28 cellular contexts compared by ENCODE assay signal in genomic region chr5:31743678-31744077, GRCh38.
DNase-seq lines count a peak whose midpoint lies in the region; ATAC-seq, FAIRE-seq and TF ChIP-seq lines count a peak whose summit lies in the region.
"Had no signal": no experiment of that assay in that cellular context is flagged by ENCODE, and none has a peak within 500 bp of the region (broad histone marks: within the 10 kb centered on the region; RNA-seq: fewer than 3 reads in every experiment).

No MANE protein-coding gene starts in this region.

- no peaks in the 10 kb centered on the region for H3K23me2 ChIP-seq in H9 (ENCODE audit: insufficient read length, low read depth, low read length, poor library complexity, severe bottlenecking)

- H3K79me1 ChIP-seq in H9 (ENCODE audit: insufficient read depth, low read depth, low read length, poor library complexity, severe bottlenecking), result no peaks in the 10 kb centered on the region

- ATAC-seq in A549 (no peak), K562 (no peak), GM18873 (IDR thresholded peaks at IDR 0.05; ENCODE audit: low FRiP score, unreplicated experiment) (no peak)
- ATAC-seq: CD8-positive, alpha-beta T cell; GM12878 had no signal

- no peak overlapping the region for H3K27ac ChIP-seq in A549
- no peak overlapping the region for H3K27ac ChIP-seq in H9 (ENCODE audit: insufficient read length, low read depth, low read length)
- H3K27ac ChIP-seq in K562 (ENCODE audit: extremely low read depth, low read depth, low read length), result no peak overlapping the region
- H3K27ac ChIP-seq: BLaER1 treated with 17β-estradiol and CSF1 and Interleukin-3, amounts not matched to agents 10 nM and 100 nM; C4-2B had no signal

- peak overlapping the region; percentile 45 for H2BK20ac ChIP-seq in H9 (ENCODE audit: low read depth, low read length, poor library complexity, severe bottlenecking)

- POLR2A ChIA-PET in A549 (lab: Yijun Ruan, JAX) (no interaction called here), K562 (lab: Yijun Ruan, JAX) (no interaction called here)

- H3K27me3 Mint-ChIP-seq in H9 (ENCODE audit: low read depth), result peaks cover 7% of the 10 kb centered on the region

- H3K36me3 Mint-ChIP-seq in H9 (ENCODE audit: insufficient read depth in 1 of 3, low read depth in 3 of 3), result peaks cover 4 to 18% (median 6%) of the 10 kb centered on the region in 3 experiments; a peak in 6 of 7 replicates
- H3K36me3 Mint-ChIP-seq: CD8-positive, alpha-beta T cell had no signal

- H3K56ac ChIP-seq in H9 (ENCODE audit: insufficient read length, low read depth, low read length), result no peak overlapping the region

- DNase-seq in A549 (ENCODE audit: low read depth in 1 of 2, low spot score in 1 of 2) (no peak), H9 (no peak), K562 (ENCODE audit: extremely low read depth in 1 of 4, low spot score in 3 of 4) (no peak), DMS 273 (lab: John Stamatoyannopoulos, UW; ENCODE audit: unreplicated experiment) (no peak), GOT3 (lab: John Stamatoyannopoulos, UW) (no peak)
- DNase-seq: 8988T; AML-193; Caco-2; Calu3; CD4-positive, alpha-beta T cell; CD8-positive, alpha-beta T cell; DMS 273 treated with DMSO at 0.1 percent for 48 hours; DMS153; DMS53; DMS79; DND-41; EL; GDM1 had no signal

- no peak overlapping the region for H3K23ac ChIP-seq in H9 (ENCODE audit: insufficient read length, low read depth, low read length)

- no peak overlapping the region for H3K4ac ChIP-seq in H9 (ENCODE audit: low read depth, low read length)

- H2AK5ac ChIP-seq in H9 (ENCODE audit: insufficient read length, low read length), result no peak overlapping the region

- H2BK120ac ChIP-seq in H9 (ENCODE audit: low read depth, low read length, poor library complexity, severe bottlenecking), result no peak overlapping the region

- TF ChIP-seq EP300 in A549 (IDR thresholded peaks at IDR 0.05), result no peak
- TF ChIP-seq EP300 in K562 (IDR thresholded peaks at IDR 0.05; ENCODE audit: low read length), result no peak

- H3K36me3 ChIP-seq in K562 (ENCODE audit: control insufficient read depth, insufficient read depth, low read length), result no peaks in the 10 kb centered on the region
- H3K36me3 ChIP-seq: BLaER1 treated with 17β-estradiol and CSF1 and Interleukin-3, amounts not matched to agents 10 nM and 100 nM had no signal

- H2BK12ac ChIP-seq in H9 (ENCODE audit: insufficient read length, low read depth, low read length), result no peak overlapping the region

- no peaks in the 10 kb centered on the region for H3K9me1 ChIP-seq in K562 (ENCODE audit: control insufficient read depth, insufficient read depth, low read length)

- in situ Hi-C loops in K562 (cut with MboI), result no loop called here

- H3K4me3 Mint-ChIP-seq in H9, result no peak overlapping the region
- H3K4me3 Mint-ChIP-seq: B cell; CD4-positive, alpha-beta T cell; CD8-positive, alpha-beta T cell had no signal

- no peaks in the 10 kb centered on the region for H4K20me1 ChIP-seq in H9 (ENCODE audit: control insufficient read depth, insufficient read depth, insufficient read length)
- H4K20me1 ChIP-seq in K562 (replicated peaks; ENCODE audit: control insufficient read depth, insufficient read depth, low read length), result no peaks in the 10 kb centered on the region
- H4K20me1 ChIP-seq: BLaER1 treated with 17β-estradiol and CSF1 and Interleukin-3, amounts not matched to agents 10 nM and 100 nM had no signal

- no peak overlapping the region for H2BK5ac ChIP-seq in H9 (ENCODE audit: insufficient read length, low read length)

- no peak overlapping the region for H3K18ac ChIP-seq in H9 (ENCODE audit: insufficient read length, low read depth, low read length)

- no peak overlapping the region for H3T11ph ChIP-seq in H9 (ENCODE audit: low read length)

- H3K79me2 ChIP-seq in H9 (ENCODE audit: insufficient read depth, low read length), result no peaks in the 10 kb centered on the region
- H3K79me2 ChIP-seq in K562 (ENCODE audit: control insufficient read depth, insufficient read depth, low read length), result no peaks in the 10 kb centered on the region

- H4K5ac ChIP-seq in H9 (ENCODE audit: insufficient read length, low read depth, low read length), result no peak overlapping the region

- TF ChIP-seq CTCF in A549 (IDR thresholded peaks at IDR 0.05), result no peak
- no peak for TF ChIP-seq CTCF in H9 (conservative IDR thresholded peaks at IDR 0.05)
- TF ChIP-seq CTCF in K562 (IDR thresholded peaks at IDR 0.05 in 2 of 3, conservative IDR thresholded peaks at IDR 0.05 in 1 of 3; ENCODE audit: insufficient read depth in 2 of 3, low read depth in 1 of 3, low read length in 3 of 3), result no peak

- no peak overlapping the region for H3K4me2 ChIP-seq in A549
- H3K4me2 ChIP-seq in H9 (ENCODE audit: insufficient read depth, insufficient read length, low read length), result no peak overlapping the region
- no peak overlapping the region for H3K4me2 ChIP-seq in K562 (ENCODE audit: insufficient read depth, low read length)
- H3K4me2 ChIP-seq: BLaER1 treated with 17β-estradiol and CSF1 and Interleukin-3, amounts not matched to agents 10 nM and 100 nM had no signal

- 39% methylated on average over 3 of the region's 3 CpGs for WGBS in A549 (ENCODE audit: missing lambda C conversion rate)
- WGBS in H9 (ENCODE audit: extremely low coverage, insufficient read length, low lambda C conversion rate), result no CpG with 5 or more reads among the region's 3 CpGs
- WGBS in K562 (ENCODE audit: insufficient coverage, low coverage, missing lambda C conversion rate), result 0% methylated on average over 3 of the region's 3 CpGs

- no TSS peak for BruUV-seq in K562 (replicated peaks; lab: Mats Ljungman, UMichigan)

- intact Hi-C loops in K562 (cut with micrococcal nuclease), result no loop called here

- H3K27me3 ChIP-seq in H9 (ENCODE audit: insufficient read depth, low read length) (no peaks in the 10 kb centered on the region; the same call in 1 of the 2 replicates), K562 (ENCODE audit: control insufficient read depth in 2 of 2, insufficient read depth in 2 of 2, low read length in 2 of 2) (no peaks in the 10 kb centered on the region; a peak in 1 of 5 replicates)
- H3K27me3 ChIP-seq: BLaER1 treated with 17β-estradiol and CSF1 and Interleukin-3, amounts not matched to agents 10 nM and 100 nM had no signal

- H3K4me1 ChIP-seq in A549 (no peaks in the 10 kb centered on the region), H9 (ENCODE audit: insufficient read depth, low read length) (no peaks in the 10 kb centered on the region), K562 (replicated peaks in 1 of 2; ENCODE audit: control insufficient read depth in 2 of 2, insufficient read depth in 2 of 2, low read length in 2 of 2) (no peaks in the 10 kb centered on the region)
- H3K4me1 ChIP-seq: BLaER1 treated with 17β-estradiol and CSF1 and Interleukin-3, amounts not matched to agents 10 nM and 100 nM; Caco-2 had no signal

- 0 out of 3 replicates have a peak, but pooled peaks cover 4% of the 10 kb centered on the region for H3K9me3 ChIP-seq in A549
- no peaks in the 10 kb centered on the region for H3K9me3 ChIP-seq in H9 (ENCODE audit: control insufficient read depth, low read depth, low read length)
- no peaks in the 10 kb centered on the region for H3K9me3 ChIP-seq in K562 (replicated peaks; ENCODE audit: control insufficient read depth, insufficient read depth, low read depth, low read length)
- H3K9me3 ChIP-seq: Caco-2 had no signal

- H3K4me1 Mint-ChIP-seq in H9, result peaks cover 0 to 2% of the 10 kb centered on the region in 2 experiments; a peak in 1 of 4 replicates
- H3K4me1 Mint-ChIP-seq: B cell had no signal

- H3K9me3 Mint-ChIP-seq in H9, result peaks cover 11 to 18% of the 10 kb centered on the region in 2 experiments
- H3K9me3 Mint-ChIP-seq: CD8-positive, alpha-beta T cell had no signal

- no peak for TF ChIP-seq POLR2A in A549 (IDR thresholded peaks at IDR 0.05; ENCODE audit: low read length)
- no peak for TF ChIP-seq POLR2A in K562 (conservative IDR thresholded peaks at IDR 0.05)

- CTCF ChIA-PET in A549 (lab: Yijun Ruan, JAX) (no interaction called here), K562 (lab: Yijun Ruan, JAX; ENCODE audit: low intra/inter-chr PET ratio) (no interaction called here)

- FAIRE-seq in A549 (lab: Jason Lieb, UNC) (no peak), K562 (lab: Jason Lieb, UNC) (no peak)
- FAIRE-seq: A204.1, D721Med, GM12878, GM12892, GM18507, GM19239 had no signal

- no peak overlapping the region for H2BK15ac ChIP-seq in H9 (ENCODE audit: low read depth, low read length)

- H3K27ac Mint-ChIP-seq in H9, result no peak overlapping the region
- H3K27ac Mint-ChIP-seq: B cell; CD4-positive, alpha-beta T cell; CD8-positive, alpha-beta T cell had no signal

- H3K9ac ChIP-seq in H9 (ENCODE audit: extremely low read depth, insufficient read length, low read length) (no peak overlapping the region), K562 (ENCODE audit: insufficient read depth in 1 of 2, low read depth in 2 of 2, low read length in 2 of 2) (no peak overlapping the region)
- H3K9ac ChIP-seq: BLaER1 treated with 17β-estradiol and CSF1 and Interleukin-3, amounts not matched to agents 10 nM and 100 nM had no signal

- no peak overlapping the region for H4K8ac ChIP-seq in H9 (replicated peaks; ENCODE audit: insufficient read length, low read depth, low read length)

- no peak overlapping the region for H3K4me3 ChIP-seq in A549
- no peak overlapping the region for H3K4me3 ChIP-seq in K562
- H3K4me3 ChIP-seq: BLaER1 treated with 17β-estradiol and CSF1 and Interleukin-3, amounts not matched to agents 10 nM and 100 nM; GM12878 had no signal

- H2AFZ ChIP-seq in H9 (ENCODE audit: low read length) (no peak overlapping the region), K562 (ENCODE audit: low read depth, low read length) (no peak overlapping the region)

- TF ChIP-seq RAD21 in A549 (conservative IDR thresholded peaks at IDR 0.05 in 1 of 2, IDR thresholded peaks at IDR 0.05 in 1 of 2) (no peak), K562 (CRISPR knock-in tag; conservative IDR thresholded peaks at IDR 0.05 in 1 of 2, IDR thresholded peaks at IDR 0.05 in 1 of 2) (no peak)

- H3K14ac ChIP-seq in H9 (ENCODE audit: insufficient read depth, low read length), result no peak overlapping the region

- H4K91ac ChIP-seq in H9 (ENCODE audit: insufficient read length, low read depth, low read length), result no peak overlapping the region

TF ChIP-seq in A549, 52 proteins besides CTCF, POLR2A, EP300 and RAD21 (continues in another document):
- TF ChIP-seq HDAC2 (IDR thresholded peaks at IDR 0.05) (no peak), NFE2L2 (conservative IDR thresholded peaks at IDR 0.05; ENCODE audit: low read length) (peak; percentile 71), RCOR1 (IDR thresholded peaks at IDR 0.05; ENCODE audit: low read depth, low read length) (no peak), NPAS2 (CRISPR knock-in tag; IDR thresholded peaks at IDR 0.05; ENCODE audit: borderline replicate concordance) (no peak), MAFK (IDR thresholded peaks at IDR 0.05; ENCODE audit: partially characterized antibody) (peak; percentile 44)

TF ChIP-seq in K562, 482 proteins besides CTCF, POLR2A, EP300 and RAD21 (continues in another document):
- TF ChIP-seq ZNF316 (IDR thresholded peaks at IDR 0.05) (peak; percentile 56), NFE2L1 (tag; IDR thresholded peaks at IDR 0.05; ENCODE audit: borderline replicate concordance, low read depth) (0 out of 2 replicates have a peak, but pooled peaks have one; percentile 21), MAFF (IDR thresholded peaks at IDR 0.05; ENCODE audit: low read length) (peak; percentile 17; the same call in 1 of the 2 replicates), NR2F6 (CRISPR knock-in tag; IDR thresholded peaks at IDR 0.05) (no peak), MAFG (tag; conservative IDR thresholded peaks at IDR 0.05) (peak; percentile 65), NFE2 (IDR thresholded peaks at IDR 0.05; ENCODE audit: low read depth) (peak; percentile 39)

Comparison
In these comparisons a context has a peak if more than half of its experiments do, and no peak if none do; other contexts are left out.
1. Of the 35 proteins assayed by ChIP-seq in both K562 and A549: peak only in K562: none; only in A549: MAFK; in both: none; in neither: 34.